In genomic region chr17:2055494-2056220, GRCh38 we compare ENCODE assay signal across 8 cellular contexts.
A peak's percentile ranks its signal among the peaks of the same experiment; 100 is the strongest.
DNase-seq lines count a peak whose midpoint lies in the region.

No MANE protein-coding gene starts in this region.

- H3K9ac ChIP-seq in iPS-18a (ENCODE audit: low read length), result no peak overlapping the region

- peak overlapping the region; percentile 39 for H3K4me3 ChIP-seq in iPS-18a (ENCODE audit: low read length)

- no peak overlapping the region for H3K27ac ChIP-seq in iPS-18a (ENCODE audit: low read length)

- DNase-seq in DMS 273 (lab: John Stamatoyannopoulos, UW; ENCODE audit: unreplicated experiment) (peak; percentile 60), DMS 273 treated with DMSO at 0.1 percent for 48 hours (lab: John Stamatoyannopoulos, UW) (no peak), NCI-H2081 (lab: John Stamatoyannopoulos, UW) (no peak), RPMI8226 (no peak)
- peak; percentile 25 for DNase-seq in activated effector memory CD4-positive, alpha-beta T cell treated with Interleukin-2 at 50 U/mL for 16 hours
- DNase-seq in stimulated activated CD8-positive, alpha-beta memory T cell treated with anti-CD3 and anti-CD28 coated beads, Interleukin-4, amount 100 ng/mL, for 48 hours, result peak; percentile 58
- DNase-seq in central memory CD4-positive, alpha-beta T cell, result no peak

- no peaks in the 10 kb centered on the region for H3K9me3 ChIP-seq in iPS-18a (ENCODE audit: control insufficient read depth, low read depth, low read length)

- no peaks in the 10 kb centered on the region for H3K4me1 ChIP-seq in iPS-18a (ENCODE audit: control insufficient read depth, low read depth, low read length)

- H3K27me3 ChIP-seq in iPS-18a (ENCODE audit: control insufficient read depth, insufficient read depth, low read length), result peaks cover 86% of the 10 kb centered on the region

- no peaks in the 10 kb centered on the region for H3K36me3 ChIP-seq in iPS-18a (ENCODE audit: control insufficient read depth, low read depth, low read length)

Comparison
In these comparisons a context has a peak if more than half of its experiments do, and no peak if none do; other contexts are left out.
1. DNase-seq: peak in DMS 273 (single experiment), activated effector memory CD4-positive, alpha-beta T cell treated with Interleukin-2 at 50 U/mL for 16 hours (single experiment) and stimulated activated CD8-positive, alpha-beta memory T cell treated with anti-CD3 and anti-CD28 coated beads, Interleukin-4, amount 100 ng/mL, for 48 hours (single experiment); none in DMS 273 treated with DMSO at 0.1 percent for 48 hours (single experiment), central memory CD4-positive, alpha-beta T cell (single experiment), NCI-H2081 (0 of 2) and RPMI8226 (single experiment).